ENCODE assay signal across 11 cellular contexts in the genomic region with DNA sequence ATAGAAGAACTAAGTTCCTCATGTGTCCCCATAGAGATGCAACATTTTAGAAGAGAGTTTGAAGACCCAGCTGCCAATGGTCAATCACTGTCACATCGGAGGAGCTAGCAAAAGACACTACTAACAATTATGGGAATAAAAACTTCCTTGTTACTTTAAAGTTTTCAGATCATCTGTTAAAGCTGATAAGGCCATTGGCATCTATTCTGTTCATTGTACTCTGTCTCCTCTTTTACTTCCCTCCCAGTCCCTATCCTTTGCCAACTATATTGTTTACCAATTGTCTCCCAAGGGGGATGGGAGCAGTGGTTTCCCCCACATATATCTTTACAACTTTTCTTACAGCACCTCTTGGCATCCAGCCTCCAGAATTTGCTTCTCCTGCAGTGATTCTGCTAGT.
"Had no signal": no experiment of that assay in that cellular context is flagged by ENCODE, and none has a peak within 500 bp of the region (broad histone marks: within the 10 kb centered on the region; RNA-seq: fewer than 3 reads in every experiment).

No MANE protein-coding gene starts in this region.

- H3K9ac ChIP-seq: GM23248 had no signal

- H3K4me3 Mint-ChIP-seq: GM23338, H9, HFFc6 had no signal

- DNase-seq: GM23248, GOT3, H7, H9, HCEC 1CT, HFFc6 had no signal

- ATAC-seq: GM23338, HCT116 had no signal

- H2AFZ ChIP-seq: GM23248, GM23338 had no signal

- H3K9me3 ChIP-seq: HAP-1 had no signal

- H3K36me3 ChIP-seq: HAP-1 had no signal

- H3K4me2 ChIP-seq: GM23338 had no signal

- H3K4me1 Mint-ChIP-seq: GM23338, H9 had no signal

- H3K4me3 ChIP-seq: GM23248, GM23338, HAP-1 had no signal

- H3K27ac ChIP-seq: GM23248 had no signal

- H3K27ac Mint-ChIP-seq: GM23338, H9, HFFc6 had no signal

- H3K4me1 ChIP-seq: HAP-1 had no signal

- FAIRE-seq: H1, H54 had no signal
